Comparison of ENCODE assay signal across 22 cellular contexts in the genomic region with DNA sequence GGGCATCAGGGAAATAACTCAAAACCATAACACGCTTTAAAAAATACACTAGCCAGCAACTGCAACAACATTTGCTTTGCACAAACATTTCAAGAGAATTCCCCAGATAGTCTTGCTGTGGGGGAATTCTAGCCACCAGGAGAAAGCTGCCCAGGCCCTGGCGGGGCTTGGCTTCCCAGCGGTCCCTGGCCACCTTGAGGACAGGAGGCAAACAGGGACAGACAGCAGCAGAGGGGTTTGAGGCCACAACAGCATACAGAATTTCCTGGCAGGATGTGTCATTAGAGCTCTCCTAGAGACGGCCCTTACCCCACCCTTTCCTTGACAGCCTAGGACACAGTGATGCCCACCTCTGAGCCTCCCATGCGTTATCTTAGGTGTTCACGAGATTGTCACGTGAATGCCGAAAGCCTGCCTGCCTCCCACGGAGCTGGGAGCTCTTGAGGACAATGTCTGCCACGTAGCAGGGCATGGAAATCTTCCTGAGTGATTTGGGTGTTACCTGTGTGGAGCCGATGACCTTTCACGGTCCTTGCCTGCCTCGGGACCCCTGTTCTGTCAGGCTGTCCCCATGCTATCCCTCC.
"Had no signal": no experiment of that assay in that cellular context is flagged by ENCODE, and none has a peak within 500 bp of the region (broad histone marks: within the 10 kb centered on the region; RNA-seq: fewer than 3 reads in every experiment).

No MANE protein-coding gene starts in this region.

- H3K27ac Mint-ChIP-seq: dendritic cell treated with granulocyte-macrophage colony-stimulating factor and Interleukin-4, amounts not matched to agents 40 ng/mL and 50 ng/mL, for 4 days; memory B cell; natural killer cell; progenitor cell of endocrine pancreas; stimulated activated effector memory CD8-positive, alpha-beta T cell treated with anti-CD3 and anti-CD28 coated beads, Interleukin-12 subunit alpha, Interleukin-12 subunit beta, amount 100 ng/mL, for 72 hours; type B pancreatic cell had no signal

- H3K4me3 Mint-ChIP-seq: dendritic cell treated with granulocyte-macrophage colony-stimulating factor and Interleukin-4, amounts not matched to agents 40 ng/mL and 50 ng/mL, for 4 days; memory B cell; natural killer cell; neural crest cell; stimulated activated effector memory CD8-positive, alpha-beta T cell treated with anti-CD3 and anti-CD28 coated beads, Interleukin-12 subunit alpha, Interleukin-12 subunit beta, amount 100 ng/mL, for 72 hours; type B pancreatic cell had no signal

- H3K4me3 ChIP-seq: colonic mucosa, esophagus squamous epithelium, lung, sigmoid colon, stomach, thyroid gland had no signal

- H3K4me1 Mint-ChIP-seq: memory B cell; stimulated activated effector memory CD8-positive, alpha-beta T cell treated with anti-CD3 and anti-CD28 coated beads, Interleukin-12 subunit alpha, Interleukin-12 subunit beta, amount 100 ng/mL, for 72 hours had no signal

- H3K9me3 ChIP-seq: colonic mucosa, esophagus squamous epithelium, sigmoid colon, thyroid gland had no signal

- H3K36me3 Mint-ChIP-seq: natural killer cell; stimulated activated effector memory CD8-positive, alpha-beta T cell treated with anti-CD3 and anti-CD28 coated beads, Interleukin-12 subunit alpha, Interleukin-12 subunit beta, amount 100 ng/mL, for 72 hours; type B pancreatic cell had no signal

- H3K27me3 ChIP-seq: colonic mucosa, sigmoid colon, thyroid gland had no signal

- H3K4me1 ChIP-seq: colonic mucosa, parathyroid adenoma, stomach, thyroid gland had no signal

- H2AFZ ChIP-seq: parathyroid adenoma had no signal

- ATAC-seq: left lobe of liver; natural killer cell; stimulated activated effector memory CD8-positive, alpha-beta T cell treated with anti-CD3 and anti-CD28 coated beads, Interleukin-12 subunit alpha, Interleukin-12 subunit beta, amount 100 ng/mL, for 72 hours had no signal

- H3K9me3 Mint-ChIP-seq: stimulated activated effector memory CD8-positive, alpha-beta T cell treated with anti-CD3 and anti-CD28 coated beads, Interleukin-12 subunit alpha, Interleukin-12 subunit beta, amount 100 ng/mL, for 72 hours had no signal

- H3K36me3 ChIP-seq: colonic mucosa, esophagus squamous epithelium, sigmoid colon, stomach, thyroid gland had no signal

- H3K27ac ChIP-seq: colonic mucosa, esophagus squamous epithelium, parathyroid adenoma, sigmoid colon, stomach, thyroid gland had no signal

- DNase-seq: colonic mucosa; effector CD8-positive, alpha-beta T cell; erythroblast; esophagus squamous epithelium; foreskin melanocyte; kidney; natural killer cell; sigmoid colon; stimulated activated CD4-positive, alpha-beta T cell treated with anti-CD3 and anti-CD28 coated beads, Interleukin-2, amount 100 ng/mL, for 24 hours; stimulated activated CD4-positive, alpha-beta T cell treated with anti-CD3 and anti-CD28 coated beads, Interleukin-4, amount 100 ng/mL, for 24 hours; stimulated activated naive CD4-positive, alpha-beta T cell treated with Interleukin-2 at 50 U/mL for 16 hours; stomach; thyroid gland had no signal

- H3K9ac ChIP-seq: parathyroid adenoma had no signal
